16 cellular contexts compared by ENCODE assay signal in the genomic region with DNA sequence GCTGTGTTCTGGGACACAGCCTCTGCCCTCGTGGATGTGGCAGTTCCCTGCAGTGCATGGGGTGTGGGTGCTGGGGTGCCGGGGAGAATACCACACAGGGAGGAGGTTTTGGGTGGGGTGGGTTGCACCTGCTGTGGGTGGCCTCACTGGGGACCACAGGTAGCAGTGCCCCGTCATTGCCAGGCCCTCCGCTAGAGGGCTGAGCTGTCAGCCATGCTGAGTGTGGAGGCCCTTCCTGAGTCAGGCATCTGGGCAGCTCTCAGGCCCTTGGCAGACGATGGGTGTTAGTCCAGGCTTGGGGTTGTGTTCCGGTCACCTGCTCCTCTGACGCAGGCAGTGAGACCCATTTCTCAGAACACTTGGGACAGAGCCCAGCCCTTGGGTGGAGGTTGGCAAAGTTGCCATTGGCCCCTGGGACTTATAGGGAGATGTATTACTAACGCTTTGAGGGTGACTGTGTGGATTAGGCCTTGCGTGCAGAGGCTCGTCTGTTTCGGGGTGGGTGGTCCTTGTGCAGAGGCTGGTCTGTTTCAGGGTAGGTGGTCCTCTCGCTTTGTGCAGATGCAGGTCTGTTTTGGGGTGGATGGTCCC. TPM values are rescaled to one million over a fixed set of nuclear protein-coding genes. Genes with fewer than 3 reads are reported as not detected.
DNase-seq lines count a peak whose midpoint lies in the region; ATAC-seq and TF ChIP-seq lines count a peak whose summit lies in the region.
"Had no signal": no experiment of that assay in that cellular context is flagged by ENCODE, and none has a peak within 500 bp of the region (broad histone marks: within the 10 kb centered on the region; RNA-seq: fewer than 3 reads in every experiment).

No MANE protein-coding gene starts in this region.

- H3K27ac ChIP-seq in brain microvascular endothelial cell (no peak overlapping the region), heart right ventricle (peak overlapping the region in 5 of 10 donors; percentile 22 to 65 (median 41))
- H3K27ac ChIP-seq: WERI-Rb-1 had no signal

- no peak overlapping the region for H3K4me3 ChIP-seq in brain microvascular endothelial cell (ENCODE audit: low read depth, low read length)
- H3K4me3 ChIP-seq in heart right ventricle: peak overlapping the region in 1 of 10 donors; percentile 15
- H3K4me3 ChIP-seq: skin epidermis had no signal

- H3K36me3 ChIP-seq in brain microvascular endothelial cell (replicated peaks) (peaks cover 41% of the 10 kb centered on the region), heart right ventricle (peaks cover 0 to 84% (median 42%) of the 10 kb centered on the region in 9 donors)

- no peaks in the 10 kb centered on the region for H3K27me3 ChIP-seq in brain microvascular endothelial cell (replicated peaks)
- H3K27me3 ChIP-seq in heart right ventricle: no peaks in the 10 kb centered on the region

- no peaks in the 10 kb centered on the region for H3K9me3 ChIP-seq in heart right ventricle

- peak; percentile 80 to 98 (median 94) for ATAC-seq in heart right ventricle
- ATAC-seq: left colon; natural killer cell treated with Interleukin-12 subunit alpha and Interleukin-12 subunit beta and Interleukin-15 and Interleukin-18, amount 100 ng/mL, for 72 hours had no signal

- 81 to 82% methylated on average over 12 of the region's 12 CpGs for whole genome bisulfite sequencing in heart right ventricle, 2 donors

- DNase-seq in LHCN-M2 (ENCODE audit: low read depth): peak; percentile 17
- no peak for DNase-seq in brain microvascular endothelial cell
- DNase-seq in heart right ventricle: peak; percentile 52 to 80
- DNase-seq in stromal cell of bone marrow (ENCODE audit: low read depth): peak; percentile 9
- no peak for DNase-seq in hepatic stellate cell (ENCODE audit: low spot score)
- DNase-seq in NCI-H345 treated with DMSO at 0.1 percent for 48 hours (lab: John Stamatoyannopoulos, UW; ENCODE audit: unreplicated experiment): no peak
- DNase-seq in HEK293T (ENCODE audit: extremely low spot score): no peak
- DNase-seq in stimulated activated CD4-positive, alpha-beta T cell treated with anti-CD3 and anti-CD28 coated beads, Interleukin-4, amount 100 ng/mL, for 4 hours: no peak
- DNase-seq: activated naive CD8-positive, alpha-beta T cell treated with anti-CD3 and anti-CD28 coated beads for 36 hours; GDM1; left colon; NCI-H2029; NCI-H82; WERI-Rb-1 had no signal

- peaks cover 0 to 8% (median 0%) of the 10 kb centered on the region in 9 donors for H3K4me1 ChIP-seq in heart right ventricle

- POLR2A ChIA-PET in HEK293T (lab: Yijun Ruan, JAX): no interaction called here

- CTCF ChIA-PET in HEK293T (lab: Yijun Ruan, JAX): no interaction called here

- in situ Hi-C loops in brain microvascular endothelial cell (cut with HindIII; ENCODE audit: low pct_ligation_motif_present, low sequenced_read_pairs): no loop called here

- intact Hi-C loops in heart right ventricle (cut with DNase I): no loop called here

- TF ChIP-seq CTCF in brain microvascular endothelial cell (IDR thresholded peaks at IDR 0.05; ENCODE audit: low read depth, low read length, missing control alignments) (peak; percentile 22), heart right ventricle (IDR thresholded peaks at IDR 0.05) (peak in 8 of 9 donors; percentile 16 to 59 (median 37))

TF ChIP-seq in HEK293T, 16 proteins besides CTCF, POLR2A, EP300 and RAD21:
- TF ChIP-seq BHLHE40 (IDR thresholded peaks at IDR 0.05; ENCODE audit: borderline replicate concordance) (no peak), TARDBP (IDR thresholded peaks at IDR 0.05) (no peak), SUZ12 (IDR thresholded peaks at IDR 0.05) (no peak), FOXA1 (IDR thresholded peaks at IDR 0.05) (no peak), ARNT (IDR thresholded peaks at IDR 0.05) (no peak), HDGF (IDR thresholded peaks at IDR 0.05; ENCODE audit: borderline replicate concordance) (no peak), ELF4 (IDR thresholded peaks at IDR 0.05) (no peak), ZNF384 (IDR thresholded peaks at IDR 0.05) (no peak)

RNA-seq across cellular contexts. Expression of gene PCNT, which starts 23.9 kb away (rescaled TPM):
- total RNA-seq in LHCN-M2 (2014; rRNA removed) (35.8 and 40.8 TPM in 2 replicates), heart right ventricle (10 to 100 TPM; 17.5 to 58.6 (median 29.7) TPM)
- polyA plus RNA-seq in LHCN-M2 (2012): 10.0 TPM
- 10 to 100 TPM; 23.0 to 25.4 TPM for polyA plus RNA-seq in heart right ventricle

RNA-seq across cellular contexts. Expression of gene C21orf58, which starts 24.2 kb away (rescaled TPM):
- total RNA-seq in LHCN-M2 (2014; rRNA removed) (17.2 and 19.3 TPM in 2 replicates), heart right ventricle (1 to 10 TPM in 8 of 10 donors, under 1 TPM in 2; 0.98 to 2.0 (median 1.3) TPM)
- 4.2 TPM for polyA plus RNA-seq in LHCN-M2 (2012)
- polyA plus RNA-seq in heart right ventricle: 1 to 10 TPM in 1 of 2 donors, under 1 TPM in 1; 0.51 to 2.9 TPM

Comparison
In these comparisons a context has a peak if more than half of its experiments do, and no peak if none do; other contexts are left out.
1. DNase-seq: peak in LHCN-M2 (single experiment), heart right ventricle (2 of 2) and stromal cell of bone marrow (single experiment); none in brain microvascular endothelial cell (single experiment), hepatic stellate cell (single experiment), NCI-H345 treated with DMSO at 0.1 percent for 48 hours (single experiment), HEK293T (single experiment) and stimulated activated CD4-positive, alpha-beta T cell treated with anti-CD3 and anti-CD28 coated beads, Interleukin-4, amount 100 ng/mL, for 4 hours (0 of 2).